ENCODE assay signal across 11 cellular contexts in genomic region chr1:167136191-167136614, GRCh38. TPM values are rescaled to one million over a fixed set of nuclear protein-coding genes. Genes with fewer than 3 reads are reported as not detected.
A peak's percentile ranks its signal among the peaks of the same experiment; 100 is the strongest.
DNase-seq lines count a peak whose midpoint lies in the region; ATAC-seq, FAIRE-seq and TF ChIP-seq lines count a peak whose summit lies in the region.
"Had no signal": no experiment of that assay in that cellular context is flagged by ENCODE, and none has a peak within 500 bp of the region (broad histone marks: within the 10 kb centered on the region; RNA-seq: fewer than 3 reads in every experiment).

No MANE protein-coding gene starts in this region.

- H3K4me2 ChIP-seq in HepG2 (ENCODE audit: low read depth, low read length) = no peak overlapping the region

- WGBS in HepG2 (ENCODE audit: low lambda C conversion rate) = 0% methylated on average over 2 of the region's 2 CpGs

- BruUV-seq in HepG2 (replicated peaks; lab: Mats Ljungman, UMichigan) = no TSS peak

- intact Hi-C loops in HepG2 (cut with micrococcal nuclease; ENCODE audit: unreplicated experiment) = no loop called here
- intact Hi-C loops in ascending aorta (cut with DNase I) = no loop called here

- CTCF ChIA-PET in HepG2 (lab: Yijun Ruan, JAX; ENCODE audit: low intra/inter-chr PET ratio, low total read pairs) = no interaction called here

- H3K4me1 ChIP-seq in HepG2 (ENCODE audit: insufficient read depth, low read length) (no peaks in the 10 kb centered on the region), ascending aorta (no peaks in the 10 kb centered on the region)

- ATAC-seq in HepG2 (no peak), GM18517 (IDR thresholded peaks at IDR 0.05; ENCODE audit: unreplicated experiment) (no peak)

- H3K79me2 ChIP-seq in HepG2 (ENCODE audit: insufficient read depth, low read length) = no peaks in the 10 kb centered on the region

- FAIRE-seq in HepG2 (lab: Jason Lieb, UNC) = no peak

- TF ChIP-seq POLR2A in HepG2 (IDR thresholded peaks at IDR 0.05; ENCODE audit: insufficient read depth in 1 of 2, low read depth in 2 of 2, low read length in 2 of 2) = no peak

- H3K9ac ChIP-seq in HepG2 (ENCODE audit: insufficient read depth, low read depth, low read length) = no peak overlapping the region

- peak; percentile 25 for DNase-seq in AG10803 (ENCODE audit: low read depth)
- peak; percentile 37 for DNase-seq in HPDE6-E6E7 (ENCODE audit: extremely low spot score)
- DNase-seq in astrocyte of the cerebellum (ENCODE audit: low read depth) = peak; percentile 47
- DNase-seq in kidney epithelial cell (ENCODE audit: low read depth) = peak; percentile 94
- no peak for DNase-seq in HepG2 (ENCODE audit: low spot score)
- no peak for DNase-seq in stimulated activated CD4-positive, alpha-beta T cell treated with anti-CD3 and anti-CD28 coated beads, Interleukin-4, amount 100 ng/mL, for 4 hours
- DNase-seq in ascending aorta (ENCODE audit: low spot score in 2 of 2) = no peak
- DNase-seq: activated CD4-positive, alpha-beta T cell treated with anti-CD3 and anti-CD28 coated beads, Interleukin-2, amount 50 U/mL, for 48 hours; cortex of kidney had no signal

- H3K27ac ChIP-seq in HepG2 (ENCODE audit: extremely low read length, insufficient read depth, low read length) (no peak overlapping the region), ascending aorta (no peak overlapping the region)
- H3K27ac ChIP-seq: HL-60 had no signal

- H3K9me3 ChIP-seq in HepG2 (ENCODE audit: low read length) (no peaks in the 10 kb centered on the region), ascending aorta (no peaks in the 10 kb centered on the region)

- H4K20me1 ChIP-seq in HepG2 (ENCODE audit: insufficient read depth, low read length) = no peaks in the 10 kb centered on the region

- no peak overlapping the region for H3K4me3 ChIP-seq in AG10803 (ENCODE audit: low read length)
- no peak overlapping the region for H3K4me3 ChIP-seq in astrocyte of the cerebellum (ENCODE audit: low read depth, low read length)
- H3K4me3 ChIP-seq in kidney epithelial cell (ENCODE audit: low read depth, low read length) = no peak overlapping the region
- no peak overlapping the region for H3K4me3 ChIP-seq in HepG2 (replicated peaks in 1 of 3; ENCODE audit: insufficient read depth in 1 of 3, low read depth in 2 of 3, low read length in 3 of 3)
- no peak overlapping the region for H3K4me3 ChIP-seq in ascending aorta

- TF ChIP-seq EP300 in HepG2 (IDR thresholded peaks at IDR 0.05; ENCODE audit: low read depth in 2 of 2, low read length in 2 of 2) (no peak), HepG2 (CRISPR knock-in tag; IDR thresholded peaks at IDR 0.05; ENCODE audit: borderline replicate concordance) (no peak)

- H2AFZ ChIP-seq in HepG2 (ENCODE audit: low read length) = no peak overlapping the region

- H3K36me3 ChIP-seq in kidney epithelial cell (ENCODE audit: control insufficient read depth, insufficient read depth, low read length) (no peaks in the 10 kb centered on the region), HepG2 (replicated peaks in 1 of 2; ENCODE audit: control insufficient read depth in 1 of 2, insufficient read depth in 2 of 2, low read length in 2 of 2) (no peaks in the 10 kb centered on the region), ascending aorta (no peaks in the 10 kb centered on the region)

- H3K27me3 ChIP-seq in kidney epithelial cell (ENCODE audit: control insufficient read depth, insufficient read depth, low read length) (no peaks in the 10 kb centered on the region), HepG2 (ENCODE audit: control insufficient read depth in 1 of 2, insufficient read depth in 2 of 2, low read length in 2 of 2) (peaks cover 0 to 15% of the 10 kb centered on the region in 2 experiments; a peak in 2 of 5 replicates), ascending aorta (no peaks in the 10 kb centered on the region)

- no peak for TF ChIP-seq RAD21 in HepG2 (CRISPR knock-in tag; IDR thresholded peaks at IDR 0.05)

- POLR2A ChIA-PET in HepG2 (lab: Yijun Ruan, JAX) = no interaction called here

- TF ChIP-seq CTCF in AG10803 (conservative IDR thresholded peaks at IDR 0.05; ENCODE audit: low read length) = no peak
- no peak for TF ChIP-seq CTCF in astrocyte of the cerebellum (IDR thresholded peaks at IDR 0.05; ENCODE audit: low read depth, low read length, missing control alignments)
- no peak for TF ChIP-seq CTCF in kidney epithelial cell (IDR thresholded peaks at IDR 0.05; ENCODE audit: insufficient read depth, low read length, poor library complexity, severe bottlenecking)
- TF ChIP-seq CTCF in HepG2 (CRISPR knock-in tag; IDR thresholded peaks at IDR 0.05) = no peak
- no peak for TF ChIP-seq CTCF in ascending aorta (IDR thresholded peaks at IDR 0.05)

- in situ Hi-C loops in astrocyte of the cerebellum (cut with HindIII; ENCODE audit: low sequenced_read_pairs) = no loop called here
- in situ Hi-C loops in HepG2 (cut with HindIII; ENCODE audit: extremely low pct_ligation_motif_present, low pct_unique_long_range_greater_than_20kb) = no loop called here

TF ChIP-seq in HepG2, 621 proteins besides CTCF, POLR2A, EP300 and RAD21:
- TF ChIP-seq MEIS1 (CRISPR knock-in tag; IDR thresholded peaks at IDR 0.05; ENCODE audit: borderline replicate concordance) (no peak), ZNF773 (CRISPR knock-in tag; IDR thresholded peaks at IDR 0.05; ENCODE audit: borderline replicate concordance) (no peak), PTBP1 (IDR thresholded peaks at IDR 0.05; ENCODE audit: low read depth, low read length, poor library complexity, severe bottlenecking) (no peak)

RNA-seq across cellular contexts. Expression of gene STYXL2, which starts 42.3 kb away (rescaled TPM):
- total RNA-seq in kidney epithelial cell (not detected in 2 replicates), HepG2 (2016; rRNA removed; fragmentation: Illumina TruSeq; extraction: Trizol) (not detected in 2 replicates), ascending aorta (0.96 TPM)
- total RNA-seq in HepG2 (2016; cell fraction: cytosol; rRNA removed; fragmentation: Illumina TruSeq; extraction: Trizol; ENCODE audit: low read depth) = not detected in 2 replicates
- total RNA-seq in HepG2 (2016; cell fraction: insoluble cytoplasmic fraction; rRNA removed; fragmentation: Illumina TruSeq; extraction: Trizol) = not detected in 2 replicates
- total RNA-seq in HepG2 (2016; cell fraction: membrane; rRNA removed; fragmentation: Illumina TruSeq; extraction: Trizol) = not detected in 2 replicates
- total RNA-seq in HepG2 (2016; cell fraction: nucleus; rRNA removed; fragmentation: Illumina TruSeq; extraction: Trizol) = not detected in 2 replicates
- not detected in 2 replicates for polyA plus RNA-seq in HepG2 (2011; rRNA removed)
- not detected in 2 replicates for polyA plus RNA-seq in HepG2 (2011; cell fraction: cytosol; rRNA removed)
- polyA plus RNA-seq in HepG2 (2011; cell fraction: nucleus; rRNA removed) = not detected in 2 replicates
- polyA plus RNA-seq in HepG2 (2012) = not detected in 2 replicates
- not detected in 2 replicates for polyA plus RNA-seq in HepG2 (2016; cell fraction: cytosol; fragmentation: Illumina TruSeq; extraction: Trizol; ENCODE audit: low read depth)
- polyA plus RNA-seq in HepG2 (2016; cell fraction: insoluble cytoplasmic fraction; fragmentation: Illumina TruSeq; extraction: Trizol; ENCODE audit: low read depth) = not detected in 2 replicates
- polyA plus RNA-seq in HepG2 (2016; cell fraction: membrane; fragmentation: Illumina TruSeq; extraction: Trizol; ENCODE audit: low read depth) = not detected in 2 replicates
- polyA plus RNA-seq in HepG2 (2016; cell fraction: nucleus; fragmentation: Illumina TruSeq; extraction: Trizol; ENCODE audit: insufficient read depth, low read depth) = not detected in 2 replicates
- polyA minus RNA-seq in HepG2 (2011; rRNA and poly(A)+ RNA removed; ENCODE audit: low replicate concordance) = not detected in 2 replicates
- polyA minus RNA-seq in HepG2 (2011; cell fraction: cytosol; rRNA and poly(A)+ RNA removed) = not detected in 2 replicates
- not detected in 2 replicates for polyA minus RNA-seq in HepG2 (2011; cell fraction: nucleus; rRNA and poly(A)+ RNA removed)

RNA-seq across cellular contexts. Expression of gene GPA33, which starts 46.0 kb away (rescaled TPM):
- total RNA-seq in kidney epithelial cell (not detected in 2 replicates), HepG2 (2016; rRNA removed; fragmentation: Illumina TruSeq; extraction: Trizol) (not detected in 2 replicates), ascending aorta (not detected)
- total RNA-seq in HepG2 (2016; cell fraction: cytosol; rRNA removed; fragmentation: Illumina TruSeq; extraction: Trizol; ENCODE audit: low read depth) = not detected in 2 replicates
- total RNA-seq in HepG2 (2016; cell fraction: insoluble cytoplasmic fraction; rRNA removed; fragmentation: Illumina TruSeq; extraction: Trizol) = not detected in 2 replicates
- not detected in 2 replicates for total RNA-seq in HepG2 (2016; cell fraction: membrane; rRNA removed; fragmentation: Illumina TruSeq; extraction: Trizol)
- not detected in 2 replicates for total RNA-seq in HepG2 (2016; cell fraction: nucleus; rRNA removed; fragmentation: Illumina TruSeq; extraction: Trizol)
- not detected in 2 replicates for polyA plus RNA-seq in HepG2 (2011; rRNA removed)
- not detected in 2 replicates for polyA plus RNA-seq in HepG2 (2011; cell fraction: cytosol; rRNA removed)
- polyA plus RNA-seq in HepG2 (2011; cell fraction: nucleus; rRNA removed) = not detected in 2 replicates
- not detected in 2 replicates for polyA plus RNA-seq in HepG2 (2012)
- polyA plus RNA-seq in HepG2 (2016; cell fraction: cytosol; fragmentation: Illumina TruSeq; extraction: Trizol; ENCODE audit: low read depth) = not detected in 2 replicates
- polyA plus RNA-seq in HepG2 (2016; cell fraction: insoluble cytoplasmic fraction; fragmentation: Illumina TruSeq; extraction: Trizol; ENCODE audit: low read depth) = not detected in 2 replicates
- not detected in 2 replicates for polyA plus RNA-seq in HepG2 (2016; cell fraction: membrane; fragmentation: Illumina TruSeq; extraction: Trizol; ENCODE audit: low read depth)
- polyA plus RNA-seq in HepG2 (2016; cell fraction: nucleus; fragmentation: Illumina TruSeq; extraction: Trizol; ENCODE audit: insufficient read depth, low read depth) = not detected in 2 replicates
- polyA minus RNA-seq in HepG2 (2011; rRNA and poly(A)+ RNA removed; ENCODE audit: low replicate concordance) = not detected in 2 replicates
- not detected in 2 replicates for polyA minus RNA-seq in HepG2 (2011; cell fraction: cytosol; rRNA and poly(A)+ RNA removed)
- not detected in 2 replicates for polyA minus RNA-seq in HepG2 (2011; cell fraction: nucleus; rRNA and poly(A)+ RNA removed)

Comparison
In these comparisons a context has a peak if more than half of its experiments do, and no peak if none do; other contexts are left out.
1. DNase-seq: peak in AG10803 (single experiment), HPDE6-E6E7 (single experiment), astrocyte of the cerebellum (single experiment) and kidney epithelial cell (single experiment); none in HepG2 (single experiment), stimulated activated CD4-positive, alpha-beta T cell treated with anti-CD3 and anti-CD28 coated beads, Interleukin-4, amount 100 ng/mL, for 4 hours (0 of 2) and ascending aorta (0 of 2).